In the genomic region with DNA sequence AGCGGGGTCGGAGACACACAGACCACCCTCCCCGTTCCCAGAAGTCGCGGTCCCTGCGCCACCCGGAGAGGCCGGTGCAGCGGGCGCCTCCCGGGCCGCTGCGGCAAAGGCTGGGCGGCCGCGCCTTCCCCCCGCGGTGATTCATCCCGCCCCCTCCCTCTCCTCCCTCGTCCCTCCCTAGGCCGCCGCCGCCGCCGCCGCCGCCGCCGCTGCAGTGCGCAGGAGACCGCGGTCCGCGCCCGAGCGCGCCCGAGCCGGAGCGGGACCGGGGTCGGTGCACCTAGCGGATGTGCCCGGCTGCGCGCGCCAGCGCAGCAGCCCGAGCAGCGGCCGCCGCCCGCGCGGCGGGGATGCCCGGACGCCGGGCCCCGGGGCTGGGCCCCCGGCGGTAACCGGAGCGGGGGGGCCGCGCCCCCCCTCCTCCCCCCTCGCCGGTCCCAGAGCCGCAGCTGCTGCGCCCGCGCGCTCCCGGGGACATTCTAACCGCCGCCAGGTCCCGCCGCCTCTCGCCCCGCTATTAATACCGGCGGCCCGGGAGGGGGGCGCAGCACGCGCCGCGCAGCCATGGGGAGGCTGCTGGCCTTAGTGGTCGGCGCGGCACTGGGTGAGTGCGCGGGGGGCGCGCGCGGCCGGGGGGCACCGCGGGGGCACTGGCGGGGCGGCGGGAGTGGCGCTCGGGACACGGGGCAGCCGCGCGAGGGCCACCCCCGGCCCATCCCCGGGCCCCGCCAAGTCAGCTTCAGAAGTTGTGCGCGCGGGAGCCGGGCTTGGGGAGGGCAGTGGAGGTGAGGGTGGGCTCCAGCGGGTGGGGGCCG, we compare ENCODE assay signal across 8 cellular contexts. TPM values are rescaled to one million over a fixed set of nuclear protein-coding genes. Genes with fewer than 3 reads are reported as not detected.
DNase-seq lines count a peak whose midpoint lies in the region; ATAC-seq lines count a peak whose summit lies in the region.

A gene (plus strand): TSS at position 214 of the 815 bp plus-strand sequence. CDS start 351 bp downstream, at position 565.

- H3K4me1 ChIP-seq in effector memory CD4-positive, alpha-beta T cell (ENCODE audit: control insufficient read depth, insufficient read depth, low read length, poor library complexity, severe bottlenecking): peaks cover 10% of the 10 kb centered on the region

- H3K36me3 ChIP-seq in effector memory CD4-positive, alpha-beta T cell (ENCODE audit: control insufficient read depth, insufficient read depth, low read length): peaks cover 24% of the 10 kb centered on the region

- no peaks in the 10 kb centered on the region for H3K9me3 ChIP-seq in effector memory CD4-positive, alpha-beta T cell (ENCODE audit: control insufficient read depth, low read length)

- peak within 1 kb of the TSS; percentile 57 for H3K4me3 ChIP-seq in effector memory CD4-positive, alpha-beta T cell (ENCODE audit: insufficient read depth, low read depth, low read length, poor library complexity, severe bottlenecking)

- ATAC-seq in GM19328 (IDR thresholded peaks at IDR 0.05; ENCODE audit: unreplicated experiment): no peak

- no peaks in the 10 kb centered on the region for H3K27me3 ChIP-seq in effector memory CD4-positive, alpha-beta T cell (replicated peaks; ENCODE audit: control insufficient read depth, insufficient read depth, low read length, poor library complexity, severe bottlenecking)

- DNase-seq in EH (ENCODE audit: low read depth) (peak; percentile 78), NCI-H1105 (lab: John Stamatoyannopoulos, UW) (peak; percentile 38), mesenteric fat pad (ENCODE audit: low spot score) (no peak), superior temporal gyrus (ENCODE audit: extremely low spot score) (no peak)
- DNase-seq in activated CD8-positive, alpha-beta memory T cell treated with anti-CD3 and anti-CD28 coated beads for 24 hours: peak; percentile 83
- DNase-seq in effector memory CD4-positive, alpha-beta T cell: peak; percentile 33 to 45 (median 41)
- peak; percentile 38 to 49 for DNase-seq in stimulated activated CD8-positive, alpha-beta memory T cell treated with anti-CD3 and anti-CD28 coated beads, Interleukin-15, amount 100 ng/mL, for 4 hours (ENCODE audit: low read depth in 2 of 2)

- H3K27ac ChIP-seq in effector memory CD4-positive, alpha-beta T cell (ENCODE audit: insufficient read depth, low read length, poor library complexity, severe bottlenecking): no peak within 1 kb of the TSS

RNA-seq across cellular contexts. Expression of the gene that starts here (rescaled TPM):
- total RNA-seq in mesenteric fat pad: 17.3 TPM

Comparison
In these comparisons a context has a peak if more than half of its experiments do, and no peak if none do; other contexts are left out.
1. DNase-seq: peak in EH (single experiment), NCI-H1105 (single experiment), activated CD8-positive, alpha-beta memory T cell treated with anti-CD3 and anti-CD28 coated beads for 24 hours (single experiment), effector memory CD4-positive, alpha-beta T cell (3 of 3) and stimulated activated CD8-positive, alpha-beta memory T cell treated with anti-CD3 and anti-CD28 coated beads, Interleukin-15, amount 100 ng/mL, for 4 hours (2 of 2); none in mesenteric fat pad (single experiment) and superior temporal gyrus (single experiment).